In the genomic region with DNA sequence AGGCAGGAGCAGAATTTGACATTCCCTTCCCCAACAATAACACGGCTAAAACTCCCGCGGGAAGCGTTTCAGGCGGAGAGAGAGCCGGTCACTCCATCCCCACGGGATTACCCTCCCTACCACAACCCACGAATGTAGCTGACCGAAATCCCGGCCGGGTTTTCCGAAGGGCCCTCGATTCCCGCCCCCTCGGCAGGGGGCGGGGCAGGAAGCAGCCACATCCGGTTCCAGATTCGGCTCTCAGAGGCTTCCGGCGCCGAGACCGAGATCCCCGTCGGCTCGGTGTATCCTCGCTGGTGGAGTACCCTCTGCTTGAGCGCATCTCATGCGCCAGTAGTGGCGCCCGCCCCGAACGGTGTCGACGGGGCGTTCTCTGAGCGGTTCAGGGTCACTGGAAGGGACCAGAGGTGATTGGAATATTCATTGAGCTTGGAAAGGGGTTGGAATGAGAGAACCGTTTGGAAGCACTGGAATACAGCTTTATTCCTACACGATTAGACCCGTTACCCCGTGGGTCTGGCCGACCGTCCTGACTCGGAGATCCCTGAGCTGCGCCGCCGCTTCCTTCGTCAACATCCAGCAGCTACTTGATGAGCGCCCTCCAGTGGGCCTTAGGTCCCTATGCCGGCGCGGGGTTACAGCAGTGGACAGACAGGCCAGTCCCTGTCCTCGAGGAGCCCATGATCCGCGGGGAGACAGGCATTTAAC, we compare ENCODE assay signal across 1 cellular context.
A peak's percentile ranks its signal among the peaks of the same experiment; 100 is the strongest.
TF ChIP-seq lines count a peak whose summit lies in the region.

No MANE protein-coding gene starts in this region.

TF ChIP-seq in K562, 482 proteins besides CTCF, POLR2A, EP300 and RAD21 (continued from another document and continues in another):
- TF ChIP-seq REST (CRISPR knock-in tag; IDR thresholded peaks at IDR 0.05; ENCODE audit: low read depth) (peak; percentile 68), HNRNPH1 (optimal IDR thresholded peaks at IDR 0.05; ENCODE audit: low read depth, low read length) (no peak), HCFC1 (IDR thresholded peaks at IDR 0.05; ENCODE audit: low read depth, low read length) (no peak; the same call in none of the 2 replicates), CAMTA2 (CRISPR knock-in tag; conservative IDR thresholded peaks at IDR 0.05) (no peak), KDM4B (IDR thresholded peaks at IDR 0.05; ENCODE audit: borderline replicate concordance in 2 of 2, low read depth in 1 of 2) (no peak; a peak in 1 of 4 replicates), ARID1B (IDR thresholded peaks at IDR 0.05) (peak; percentile 62), ZNF143 (CRISPR knock-in tag; IDR thresholded peaks at IDR 0.05) (no peak; the same call in 1 of the 2 replicates), CEBPG (CRISPR knock-in tag; IDR thresholded peaks at IDR 0.05) (no peak), CEBPG (tag; conservative IDR thresholded peaks at IDR 0.05 in 1 of 2, IDR thresholded peaks at IDR 0.05 in 1 of 2) (no peak), RERE (CRISPR knock-in tag; IDR thresholded peaks at IDR 0.05; ENCODE audit: borderline replicate concordance) (no peak), ELF4 (CRISPR knock-in tag; IDR thresholded peaks at IDR 0.05) (no peak; the same call in 1 of the 2 replicates), KLF10 (CRISPR knock-in tag; IDR thresholded peaks at IDR 0.05) (no peak), PCBP2 (IDR thresholded peaks at IDR 0.05; ENCODE audit: low read depth, low read length, poor library complexity, severe bottlenecking) (no peak), NELFE (IDR thresholded peaks at IDR 0.05; ENCODE audit: insufficient read depth, insufficient read length) (no peak), NCOA4 (IDR thresholded peaks at IDR 0.05; ENCODE audit: partially characterized antibody) (no peak), IRF2 (CRISPR knock-in tag; IDR thresholded peaks at IDR 0.05) (no peak)
- TF ChIP-seq, protein P1, sequence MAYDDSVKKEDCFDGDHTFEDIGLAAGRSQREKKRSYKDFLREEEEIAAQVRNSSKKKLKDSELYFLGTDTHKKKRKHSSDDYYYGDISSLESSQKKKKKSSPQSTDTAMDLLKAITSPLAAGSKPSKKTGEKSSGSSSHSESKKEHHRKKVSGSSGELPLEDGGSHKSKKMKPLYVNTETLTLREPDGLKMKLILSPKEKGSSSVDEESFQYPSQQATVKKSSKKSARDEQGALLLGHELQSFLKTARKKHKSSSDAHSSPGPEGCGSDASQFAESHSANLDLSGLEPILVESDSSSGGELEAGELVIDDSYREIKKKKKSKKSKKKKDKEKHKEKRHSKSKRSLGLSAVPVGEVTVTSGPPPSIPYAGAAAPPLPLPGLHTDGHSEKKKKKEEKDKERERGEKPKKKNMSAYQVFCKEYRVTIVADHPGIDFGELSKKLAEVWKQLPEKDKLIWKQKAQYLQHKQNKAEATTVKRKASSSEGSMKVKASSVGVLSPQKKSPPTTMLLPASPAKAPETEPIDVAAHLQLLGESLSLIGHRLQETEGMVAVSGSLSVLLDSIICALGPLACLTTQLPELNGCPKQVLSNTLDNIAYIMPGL (CRISPR knock-in tag; IDR thresholded peaks at IDR 0.05), result peak; percentile 85; the same call in 1 of the 2 replicates
- TF ChIP-seq, protein P2, sequence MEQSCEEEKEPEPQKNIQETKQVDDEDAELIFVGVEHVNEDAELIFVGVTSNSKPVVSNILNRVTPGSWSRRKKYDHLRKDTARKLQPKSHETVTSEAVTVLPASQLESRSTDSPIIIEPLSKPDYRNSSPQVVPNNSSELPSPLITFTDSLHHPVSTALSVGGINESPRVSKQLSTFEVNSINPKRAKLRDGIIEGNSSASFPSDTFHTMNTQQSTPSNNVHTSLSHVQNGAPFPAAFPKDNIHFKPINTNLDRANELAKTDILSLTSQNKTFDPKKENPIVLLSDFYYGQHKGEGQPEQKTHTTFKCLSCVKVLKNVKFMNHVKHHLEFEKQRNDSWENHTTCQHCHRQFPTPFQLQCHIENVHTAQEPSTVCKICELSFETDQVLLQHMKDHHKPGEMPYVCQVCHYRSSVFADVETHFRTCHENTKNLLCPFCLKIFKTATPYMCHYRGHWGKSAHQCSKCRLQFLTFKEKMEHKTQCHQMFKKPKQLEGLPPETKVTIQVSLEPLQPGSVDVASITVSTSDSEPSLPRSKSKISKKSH (CRISPR knock-in tag; IDR thresholded peaks at IDR 0.05), result no peak
- TF ChIP-seq, protein P3, sequence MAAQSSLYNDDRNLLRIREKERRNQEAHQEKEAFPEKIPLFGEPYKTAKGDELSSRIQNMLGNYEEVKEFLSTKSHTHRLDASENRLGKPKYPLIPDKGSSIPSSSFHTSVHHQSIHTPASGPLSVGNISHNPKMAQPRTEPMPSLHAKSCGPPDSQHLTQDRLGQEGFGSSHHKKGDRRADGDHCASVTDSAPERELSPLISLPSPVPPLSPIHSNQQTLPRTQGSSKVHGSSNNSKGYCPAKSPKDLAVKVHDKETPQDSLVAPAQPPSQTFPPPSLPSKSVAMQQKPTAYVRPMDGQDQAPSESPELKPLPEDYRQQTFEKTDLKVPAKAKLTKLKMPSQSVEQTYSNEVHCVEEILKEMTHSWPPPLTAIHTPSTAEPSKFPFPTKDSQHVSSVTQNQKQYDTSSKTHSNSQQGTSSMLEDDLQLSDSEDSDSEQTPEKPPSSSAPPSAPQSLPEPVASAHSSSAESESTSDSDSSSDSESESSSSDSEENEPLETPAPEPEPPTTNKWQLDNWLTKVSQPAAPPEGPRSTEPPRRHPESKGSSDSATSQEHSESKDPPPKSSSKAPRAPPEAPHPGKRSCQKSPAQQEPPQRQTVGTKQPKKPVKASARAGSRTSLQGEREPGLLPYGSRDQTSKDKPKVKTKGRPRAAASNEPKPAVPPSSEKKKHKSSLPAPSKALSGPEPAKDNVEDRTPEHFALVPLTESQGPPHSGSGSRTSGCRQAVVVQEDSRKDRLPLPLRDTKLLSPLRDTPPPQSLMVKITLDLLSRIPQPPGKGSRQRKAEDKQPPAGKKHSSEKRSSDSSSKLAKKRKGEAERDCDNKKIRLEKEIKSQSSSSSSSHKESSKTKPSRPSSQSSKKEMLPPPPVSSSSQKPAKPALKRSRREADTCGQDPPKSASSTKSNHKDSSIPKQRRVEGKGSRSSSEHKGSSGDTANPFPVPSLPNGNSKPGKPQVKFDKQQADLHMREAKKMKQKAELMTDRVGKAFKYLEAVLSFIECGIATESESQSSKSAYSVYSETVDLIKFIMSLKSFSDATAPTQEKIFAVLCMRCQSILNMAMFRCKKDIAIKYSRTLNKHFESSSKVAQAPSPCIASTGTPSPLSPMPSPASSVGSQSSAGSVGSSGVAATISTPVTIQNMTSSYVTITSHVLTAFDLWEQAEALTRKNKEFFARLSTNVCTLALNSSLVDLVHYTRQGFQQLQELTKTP (IDR thresholded peaks at IDR 0.05; ENCODE audit: low read depth in 1 of 2, partially characterized antibody in 2 of 2), result peak; percentile 49 to 68
- TF ChIP-seq, protein P4, sequence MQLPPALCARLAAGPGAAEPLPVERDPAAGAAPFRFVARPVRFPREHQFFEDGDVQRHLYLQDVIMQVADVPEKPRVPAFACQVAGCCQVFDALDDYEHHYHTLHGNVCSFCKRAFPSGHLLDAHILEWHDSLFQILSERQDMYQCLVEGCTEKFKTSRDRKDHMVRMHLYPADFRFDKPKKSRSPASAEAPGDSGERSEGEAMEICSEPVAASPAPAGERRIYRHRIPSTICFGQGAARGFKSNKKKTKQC (CRISPR knock-in tag; IDR thresholded peaks at IDR 0.05), result 0 out of 2 replicates have a peak, but pooled peaks have one; percentile 78
- TF ChIP-seq, protein P5, sequence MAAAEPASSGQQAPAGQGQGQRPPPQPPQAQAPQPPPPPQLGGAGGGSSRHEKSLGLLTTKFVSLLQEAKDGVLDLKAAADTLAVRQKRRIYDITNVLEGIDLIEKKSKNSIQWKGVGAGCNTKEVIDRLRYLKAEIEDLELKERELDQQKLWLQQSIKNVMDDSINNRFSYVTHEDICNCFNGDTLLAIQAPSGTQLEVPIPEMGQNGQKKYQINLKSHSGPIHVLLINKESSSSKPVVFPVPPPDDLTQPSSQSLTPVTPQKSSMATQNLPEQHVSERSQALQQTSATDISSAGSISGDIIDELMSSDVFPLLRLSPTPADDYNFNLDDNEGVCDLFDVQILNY (CRISPR knock-in tag; IDR thresholded peaks at IDR 0.05), result 0 out of 2 replicates have a peak, but pooled peaks have one; percentile 86
- TF ChIP-seq, protein P6, sequence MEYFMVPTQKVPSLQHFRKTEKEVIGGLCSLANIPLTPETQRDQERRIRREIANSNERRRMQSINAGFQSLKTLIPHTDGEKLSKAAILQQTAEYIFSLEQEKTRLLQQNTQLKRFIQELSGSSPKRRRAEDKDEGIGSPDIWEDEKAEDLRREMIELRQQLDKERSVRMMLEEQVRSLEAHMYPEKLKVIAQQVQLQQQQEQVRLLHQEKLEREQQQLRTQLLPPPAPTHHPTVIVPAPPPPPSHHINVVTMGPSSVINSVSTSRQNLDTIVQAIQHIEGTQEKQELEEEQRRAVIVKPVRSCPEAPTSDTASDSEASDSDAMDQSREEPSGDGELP (CRISPR knock-in tag; IDR thresholded peaks at IDR 0.05; ENCODE audit: borderline replicate concordance), result peak; percentile 61; the same call in 1 of the 2 replicates
- TF ChIP-seq, protein P7, sequence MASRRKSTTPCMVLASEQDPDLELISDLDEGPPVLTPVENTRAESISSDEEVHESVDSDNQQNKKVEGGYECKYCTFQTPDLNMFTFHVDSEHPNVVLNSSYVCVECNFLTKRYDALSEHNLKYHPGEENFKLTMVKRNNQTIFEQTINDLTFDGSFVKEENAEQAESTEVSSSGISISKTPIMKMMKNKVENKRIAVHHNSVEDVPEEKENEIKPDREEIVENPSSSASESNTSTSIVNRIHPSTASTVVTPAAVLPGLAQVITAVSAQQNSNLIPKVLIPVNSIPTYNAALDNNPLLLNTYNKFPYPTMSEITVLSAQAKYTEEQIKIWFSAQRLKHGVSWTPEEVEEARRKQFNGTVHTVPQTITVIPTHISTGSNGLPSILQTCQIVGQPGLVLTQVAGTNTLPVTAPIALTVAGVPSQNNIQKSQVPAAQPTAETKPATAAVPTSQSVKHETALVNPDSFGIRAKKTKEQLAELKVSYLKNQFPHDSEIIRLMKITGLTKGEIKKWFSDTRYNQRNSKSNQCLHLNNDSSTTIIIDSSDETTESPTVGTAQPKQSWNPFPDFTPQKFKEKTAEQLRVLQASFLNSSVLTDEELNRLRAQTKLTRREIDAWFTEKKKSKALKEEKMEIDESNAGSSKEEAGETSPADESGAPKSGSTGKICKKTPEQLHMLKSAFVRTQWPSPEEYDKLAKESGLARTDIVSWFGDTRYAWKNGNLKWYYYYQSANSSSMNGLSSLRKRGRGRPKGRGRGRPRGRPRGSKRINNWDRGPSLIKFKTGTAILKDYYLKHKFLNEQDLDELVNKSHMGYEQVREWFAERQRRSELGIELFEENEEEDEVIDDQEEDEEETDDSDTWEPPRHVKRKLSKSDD (conservative IDR thresholded peaks at IDR 0.05; ENCODE audit: low read length), result no peak
